ENCODE assay signal across 18 cellular contexts in genomic region chr1:103643908-103644307, GRCh38. TPM values are rescaled to one million over a fixed set of nuclear protein-coding genes. Genes with fewer than 3 reads are reported as not detected.
"Had no signal": no experiment of that assay in that cellular context is flagged by ENCODE, and none has a peak within 500 bp of the region (broad histone marks: within the 10 kb centered on the region; RNA-seq: fewer than 3 reads in every experiment).

No MANE protein-coding gene starts in this region.

RNA-seq across cellular contexts. Expression of gene AMY1A, which starts 11.7 kb away (rescaled TPM):
- total RNA-seq: activated B cell treated with CpG ODN at 0.5 μM for 24 hours; activated CD4-positive, alpha-beta memory T cell treated with anti-CD3 and anti-CD28 coated beads for 36 hours; activated CD4-positive, alpha-beta T cell treated with anti-CD3 and anti-CD28 coated beads, Interleukin-2, amount 10 ng/mL, durations not matched to agents 24 days and 14 days; activated CD8-positive, alpha-beta memory T cell treated with anti-CD3 and anti-CD28 coated beads for 36 hours; activated CD8-positive, alpha-beta T cell treated with anti-CD3 and anti-CD28 coated beads for 36 hours; activated naive CD4-positive, alpha-beta T cell treated with anti-CD3 and anti-CD28 coated beads for 36 hours; activated naive CD4-positive, alpha-beta T cell treated with anti-CD3 and anti-CD28 coated beads, Interleukin-2, amount 50 U/mL, for 72 hours; activated naive CD8-positive, alpha-beta T cell treated with anti-CD3 and anti-CD28 coated beads for 36 hours; activated T-cell treated with anti-CD3 and anti-CD28 coated beads, Interleukin-2, amount 50 U/mL, for 4 hours; activated T-cell treated with anti-CD3 and anti-CD28 coated beads, Interleukin-2, amount 50 U/mL, for 72 hours; activated T-helper 1 cell treated with anti-CD3 and anti-CD28 coated beads, Interleukin-12 subunit alpha, Interleukin-12 subunit beta, Interleukin-2, Interleukin-4 antibody, amounts not matched to agents 30 ng/mL and 10 ng/mL and 1 ng/mL, durations not matched to agents 14 hours and 24 hours and 36 hours; activated T-helper 17 cell treated with anti-CD3 and anti-CD28 coated beads, Interleukin-2, amount 50 U/mL, for 72 hours; adrenal gland; aorta; astrocyte; body of pancreas; breast epithelium; cardiac septum had no signal
- polyA plus RNA-seq: adrenal gland, aorta had no signal

RNA-seq across cellular contexts. Expression of gene AMY2A, which starts 26.7 kb away (rescaled TPM):
- total RNA-seq: activated B cell treated with CpG ODN at 0.5 μM for 24 hours; activated CD4-positive, alpha-beta memory T cell treated with anti-CD3 and anti-CD28 coated beads for 36 hours; activated CD4-positive, alpha-beta T cell treated with anti-CD3 and anti-CD28 coated beads, Interleukin-2, amount 10 ng/mL, durations not matched to agents 24 days and 14 days; activated CD8-positive, alpha-beta memory T cell treated with anti-CD3 and anti-CD28 coated beads for 36 hours; activated CD8-positive, alpha-beta T cell treated with anti-CD3 and anti-CD28 coated beads for 36 hours; activated naive CD4-positive, alpha-beta T cell treated with anti-CD3 and anti-CD28 coated beads for 36 hours; activated naive CD4-positive, alpha-beta T cell treated with anti-CD3 and anti-CD28 coated beads, Interleukin-2, amount 50 U/mL, for 72 hours; activated naive CD8-positive, alpha-beta T cell treated with anti-CD3 and anti-CD28 coated beads for 36 hours; activated T-cell treated with anti-CD3 and anti-CD28 coated beads, Interleukin-2, amount 50 U/mL, for 72 hours; activated T-helper 1 cell treated with anti-CD3 and anti-CD28 coated beads, Interleukin-12 subunit alpha, Interleukin-12 subunit beta, Interleukin-2, Interleukin-4 antibody, amounts not matched to agents 30 ng/mL and 10 ng/mL and 1 ng/mL, durations not matched to agents 14 hours and 24 hours and 36 hours; activated T-helper 17 cell treated with anti-CD3 and anti-CD28 coated beads, Interleukin-2, amount 50 U/mL, for 72 hours; astrocyte; cardiac septum had no signal

RNA-seq across cellular contexts. Expression of gene AMY1B, which starts 52.1 kb away (rescaled TPM):
- total RNA-seq: activated B cell treated with CpG ODN at 0.5 μM for 24 hours; activated CD4-positive, alpha-beta memory T cell treated with anti-CD3 and anti-CD28 coated beads for 36 hours; activated CD4-positive, alpha-beta T cell treated with anti-CD3 and anti-CD28 coated beads, Interleukin-2, amount 10 ng/mL, durations not matched to agents 24 days and 14 days; activated CD8-positive, alpha-beta memory T cell treated with anti-CD3 and anti-CD28 coated beads for 36 hours; activated CD8-positive, alpha-beta T cell treated with anti-CD3 and anti-CD28 coated beads for 36 hours; activated naive CD4-positive, alpha-beta T cell treated with anti-CD3 and anti-CD28 coated beads for 36 hours; activated naive CD4-positive, alpha-beta T cell treated with anti-CD3 and anti-CD28 coated beads, Interleukin-2, amount 50 U/mL, for 72 hours; activated naive CD8-positive, alpha-beta T cell treated with anti-CD3 and anti-CD28 coated beads for 36 hours; activated T-cell treated with anti-CD3 and anti-CD28 coated beads, Interleukin-2, amount 50 U/mL, for 4 hours; activated T-cell treated with anti-CD3 and anti-CD28 coated beads, Interleukin-2, amount 50 U/mL, for 72 hours; activated T-helper 1 cell treated with anti-CD3 and anti-CD28 coated beads, Interleukin-12 subunit alpha, Interleukin-12 subunit beta, Interleukin-2, Interleukin-4 antibody, amounts not matched to agents 30 ng/mL and 10 ng/mL and 1 ng/mL, durations not matched to agents 14 hours and 24 hours and 36 hours; activated T-helper 17 cell treated with anti-CD3 and anti-CD28 coated beads, Interleukin-2, amount 50 U/mL, for 72 hours; adrenal gland; aorta; astrocyte; body of pancreas; breast epithelium; cardiac septum had no signal
- polyA plus RNA-seq: adrenal gland, aorta had no signal
